Comparison of ENCODE assay signal across 1 cellular context in the genomic region with DNA sequence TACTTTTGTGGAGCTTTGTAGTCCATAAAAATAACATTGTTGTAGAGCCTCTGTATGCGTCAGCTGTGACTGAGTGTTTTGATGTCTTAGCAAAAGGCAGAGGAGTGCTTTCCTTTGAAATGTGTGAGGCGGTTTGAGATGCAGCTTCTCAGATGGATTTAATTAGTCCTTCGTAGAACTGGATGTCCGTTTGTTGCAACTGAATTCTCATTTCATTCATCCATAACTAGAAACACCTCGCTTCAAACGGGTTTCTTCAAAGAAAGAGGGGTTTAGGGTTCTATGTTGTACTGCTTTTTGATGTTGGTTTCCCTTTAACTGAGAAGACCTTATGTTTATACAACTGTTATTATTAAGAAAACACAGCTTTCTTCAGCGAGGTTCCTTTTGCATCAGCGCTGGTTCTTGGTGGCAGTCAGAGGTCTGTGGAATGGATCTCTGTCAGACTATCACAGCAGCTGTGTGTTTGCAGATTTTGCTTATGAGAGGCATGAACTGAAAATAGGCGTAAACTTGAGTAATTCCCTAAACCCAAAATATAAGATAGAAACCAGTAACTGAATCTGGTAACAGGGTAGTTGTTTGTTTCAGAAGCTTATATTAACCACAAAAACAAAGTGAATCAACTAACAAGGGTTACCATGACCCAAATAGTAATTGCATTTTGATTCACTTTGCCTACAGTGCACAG.
TF ChIP-seq lines count a peak whose summit lies in the region.

No MANE protein-coding gene starts in this region.

TF ChIP-seq in GM12878, 131 proteins besides CTCF, POLR2A, EP300 and RAD21 (continued from another document):
- no peak for TF ChIP-seq RB1 (IDR thresholded peaks at IDR 0.05; ENCODE audit: borderline replicate concordance)
- TF ChIP-seq ZBTB11 (CRISPR knock-in tag; IDR thresholded peaks at IDR 0.05), result no peak
- no peak for TF ChIP-seq CUX1 (IDR thresholded peaks at IDR 0.05; ENCODE audit: insufficient replicate concordance, low read depth, low read length)
- TF ChIP-seq LARP7 (IDR thresholded peaks at IDR 0.05), result no peak
- TF ChIP-seq GABPA (IDR thresholded peaks at IDR 0.05; ENCODE audit: low read depth), result 0 out of 2 replicates have a peak, but pooled peaks have one; percentile 42
- TF ChIP-seq RUNX3 (IDR thresholded peaks at IDR 0.05; ENCODE audit: low read length), result peak; percentile 96
- TF ChIP-seq ATF2 (IDR thresholded peaks at IDR 0.05; ENCODE audit: low read length), result peak; percentile 77
- TF ChIP-seq TBL1XR1 (IDR thresholded peaks at IDR 0.05; ENCODE audit: low read depth, low read length), result peak; percentile 82
- TF ChIP-seq IKZF2 (IDR thresholded peaks at IDR 0.05), result peak; percentile 45 to 60; a peak in 3 of 4 replicates
- peak; percentile 39; the same call in 1 of the 2 replicates for TF ChIP-seq CBFB (IDR thresholded peaks at IDR 0.05; ENCODE audit: low read depth)
- no peak for TF ChIP-seq ZZZ3 (IDR thresholded peaks at IDR 0.05; ENCODE audit: control insufficient read depth, insufficient read length, low read depth)
- no peak for TF ChIP-seq HCFC1 (IDR thresholded peaks at IDR 0.05; ENCODE audit: low read length)
- peak; percentile 19 for TF ChIP-seq SP1 (IDR thresholded peaks at IDR 0.05; ENCODE audit: low read depth, low read length)
- TF ChIP-seq FOS (IDR thresholded peaks at IDR 0.05; ENCODE audit: borderline replicate concordance, extremely low read depth, insufficient read length), result no peak
- peak; percentile 91 for TF ChIP-seq JUNB (IDR thresholded peaks at IDR 0.05)
- TF ChIP-seq MEF2B (IDR thresholded peaks at IDR 0.05; ENCODE audit: partially characterized antibody, poor library complexity, severe bottlenecking), result peak; percentile 42
- peak; percentile 53; the same call in 1 of the 2 replicates for TF ChIP-seq TCF12 (IDR thresholded peaks at IDR 0.05; ENCODE audit: low read depth, low read length)
- no peak for TF ChIP-seq RBBP5 (conservative IDR thresholded peaks at IDR 0.05)
- TF ChIP-seq, protein P1, sequence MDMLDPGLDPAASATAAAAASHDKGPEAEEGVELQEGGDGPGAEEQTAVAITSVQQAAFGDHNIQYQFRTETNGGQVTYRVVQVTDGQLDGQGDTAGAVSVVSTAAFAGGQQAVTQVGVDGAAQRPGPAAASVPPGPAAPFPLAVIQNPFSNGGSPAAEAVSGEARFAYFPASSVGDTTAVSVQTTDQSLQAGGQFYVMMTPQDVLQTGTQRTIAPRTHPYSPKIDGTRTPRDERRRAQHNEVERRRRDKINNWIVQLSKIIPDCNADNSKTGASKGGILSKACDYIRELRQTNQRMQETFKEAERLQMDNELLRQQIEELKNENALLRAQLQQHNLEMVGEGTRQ (IDR thresholded peaks at IDR 0.05; ENCODE audit: borderline replicate concordance, low read depth, low read length), result no peak
- TF ChIP-seq CHD2 (IDR thresholded peaks at IDR 0.05; ENCODE audit: borderline replicate concordance, low read depth, low read length), result no peak
- no peak for TF ChIP-seq BCL3 (IDR thresholded peaks at IDR 0.05; ENCODE audit: borderline replicate concordance, insufficient read depth, low read depth, low read length, poor library complexity, severe bottlenecking)
- TF ChIP-seq FOXK2 (IDR thresholded peaks at IDR 0.05), result no peak
- TF ChIP-seq KDM1A (IDR thresholded peaks at IDR 0.05; ENCODE audit: borderline replicate concordance), result no peak
- TF ChIP-seq SRF (IDR thresholded peaks at IDR 0.05; ENCODE audit: low read depth in 2 of 2, low read length in 2 of 2), result no peak
- TF ChIP-seq BCL11A (IDR thresholded peaks at IDR 0.05; ENCODE audit: low read depth, low read length), result peak; percentile 60; the same call in 1 of the 2 replicates
- TF ChIP-seq PAX5 (IDR thresholded peaks at IDR 0.05; ENCODE audit: borderline replicate concordance, low read depth, low read length), result no peak
- TF ChIP-seq KLF5 (IDR thresholded peaks at IDR 0.05; ENCODE audit: partially characterized antibody), result no peak
- TF ChIP-seq FOXM1 (IDR thresholded peaks at IDR 0.05; ENCODE audit: low read depth, low read length), result peak; percentile 68; the same call in 1 of the 2 replicates
- TF ChIP-seq MEF2A (IDR thresholded peaks at IDR 0.05; ENCODE audit: insufficient read depth, low read depth, low read length), result peak; percentile 77; the same call in 1 of the 2 replicates
- TF ChIP-seq HDAC2 (IDR thresholded peaks at IDR 0.05), result no peak
- TF ChIP-seq, protein P2, sequence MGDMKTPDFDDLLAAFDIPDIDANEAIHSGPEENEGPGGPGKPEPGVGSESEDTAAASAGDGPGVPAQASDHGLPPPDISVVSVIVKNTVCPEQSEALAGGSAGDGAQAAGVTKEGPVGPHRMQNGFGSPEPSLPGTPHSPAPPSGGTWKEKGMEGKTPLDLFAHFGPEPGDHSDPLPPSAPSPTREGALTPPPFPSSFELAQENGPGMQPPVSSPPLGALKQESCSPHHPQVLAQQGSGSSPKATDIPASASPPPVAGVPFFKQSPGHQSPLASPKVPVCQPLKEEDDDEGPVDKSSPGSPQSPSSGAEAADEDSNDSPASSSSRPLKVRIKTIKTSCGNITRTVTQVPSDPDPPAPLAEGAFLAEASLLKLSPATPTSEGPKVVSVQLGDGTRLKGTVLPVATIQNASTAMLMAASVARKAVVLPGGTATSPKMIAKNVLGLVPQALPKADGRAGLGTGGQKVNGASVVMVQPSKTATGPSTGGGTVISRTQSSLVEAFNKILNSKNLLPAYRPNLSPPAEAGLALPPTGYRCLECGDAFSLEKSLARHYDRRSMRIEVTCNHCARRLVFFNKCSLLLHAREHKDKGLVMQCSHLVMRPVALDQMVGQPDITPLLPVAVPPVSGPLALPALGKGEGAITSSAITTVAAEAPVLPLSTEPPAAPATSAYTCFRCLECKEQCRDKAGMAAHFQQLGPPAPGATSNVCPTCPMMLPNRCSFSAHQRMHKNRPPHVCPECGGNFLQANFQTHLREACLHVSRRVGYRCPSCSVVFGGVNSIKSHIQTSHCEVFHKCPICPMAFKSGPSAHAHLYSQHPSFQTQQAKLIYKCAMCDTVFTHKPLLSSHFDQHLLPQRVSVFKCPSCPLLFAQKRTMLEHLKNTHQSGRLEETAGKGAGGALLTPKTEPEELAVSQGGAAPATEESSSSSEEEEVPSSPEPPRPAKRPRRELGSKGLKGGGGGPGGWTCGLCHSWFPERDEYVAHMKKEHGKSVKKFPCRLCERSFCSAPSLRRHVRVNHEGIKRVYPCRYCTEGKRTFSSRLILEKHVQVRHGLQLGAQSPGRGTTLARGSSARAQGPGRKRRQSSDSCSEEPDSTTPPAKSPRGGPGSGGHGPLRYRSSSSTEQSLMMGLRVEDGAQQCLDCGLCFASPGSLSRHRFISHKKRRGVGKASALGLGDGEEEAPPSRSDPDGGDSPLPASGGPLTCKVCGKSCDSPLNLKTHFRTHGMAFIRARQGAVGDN (IDR thresholded peaks at IDR 0.05), result no peak
- no peak for TF ChIP-seq CBX3 (IDR thresholded peaks at IDR 0.05; ENCODE audit: borderline replicate concordance, low read depth)
- no peak for TF ChIP-seq TCF7 (IDR thresholded peaks at IDR 0.05; ENCODE audit: borderline replicate concordance)
- TF ChIP-seq, protein P3, sequence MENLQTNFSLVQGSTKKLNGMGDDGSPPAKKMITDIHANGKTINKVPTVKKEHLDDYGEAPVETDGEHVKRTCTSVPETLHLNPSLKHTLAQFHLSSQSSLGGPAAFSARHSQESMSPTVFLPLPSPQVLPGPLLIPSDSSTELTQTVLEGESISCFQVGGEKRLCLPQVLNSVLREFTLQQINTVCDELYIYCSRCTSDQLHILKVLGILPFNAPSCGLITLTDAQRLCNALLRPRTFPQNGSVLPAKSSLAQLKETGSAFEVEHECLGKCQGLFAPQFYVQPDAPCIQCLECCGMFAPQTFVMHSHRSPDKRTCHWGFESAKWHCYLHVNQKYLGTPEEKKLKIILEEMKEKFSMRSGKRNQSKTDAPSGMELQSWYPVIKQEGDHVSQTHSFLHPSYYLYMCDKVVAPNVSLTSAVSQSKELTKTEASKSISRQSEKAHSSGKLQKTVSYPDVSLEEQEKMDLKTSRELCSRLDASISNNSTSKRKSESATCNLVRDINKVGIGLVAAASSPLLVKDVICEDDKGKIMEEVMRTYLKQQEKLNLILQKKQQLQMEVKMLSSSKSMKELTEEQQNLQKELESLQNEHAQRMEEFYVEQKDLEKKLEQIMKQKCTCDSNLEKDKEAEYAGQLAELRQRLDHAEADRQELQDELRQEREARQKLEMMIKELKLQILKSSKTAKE (IDR thresholded peaks at IDR 0.05; ENCODE audit: low read depth, poor library complexity, severe bottlenecking), result peak; percentile 69
- no peak for TF ChIP-seq SUZ12 (IDR thresholded peaks at IDR 0.05; ENCODE audit: unreplicated experiment)
- no peak for TF ChIP-seq NR2C1 (IDR thresholded peaks at IDR 0.05)
- TF ChIP-seq IRF4 (IDR thresholded peaks at IDR 0.05; ENCODE audit: low read depth, low read length), result 0 out of 2 replicates have a peak, but pooled peaks have one; percentile 32
- TF ChIP-seq RAD51 (IDR thresholded peaks at IDR 0.05), result no peak
- TF ChIP-seq WRNIP1 (IDR thresholded peaks at IDR 0.05; ENCODE audit: borderline replicate concordance, low read depth, low read length), result no peak
- TF ChIP-seq TCF3 (IDR thresholded peaks at IDR 0.05; ENCODE audit: borderline replicate concordance, insufficient read depth, low read depth, low read length), result 0 out of 2 replicates have a peak, but pooled peaks have one; percentile 59
